In genomic region chr5:124662261-124662781, GRCh38 we compare ENCODE assay signal across 9 cellular contexts.
DNase-seq lines count a peak whose midpoint lies in the region; ATAC-seq and TF ChIP-seq lines count a peak whose summit lies in the region.
"Had no signal": no experiment of that assay in that cellular context is flagged by ENCODE, and none has a peak within 500 bp of the region (broad histone marks: within the 10 kb centered on the region; RNA-seq: fewer than 3 reads in every experiment).

No MANE protein-coding gene starts in this region.

- H3K4me3 Mint-ChIP-seq in T-helper 17 cell = no peak overlapping the region
- H3K4me3 Mint-ChIP-seq in naive thymus-derived CD4-positive, alpha-beta T cell = no peak overlapping the region
- H3K4me3 Mint-ChIP-seq: T-helper 2 cell treated with Interferon-gamma antibody and Interleukin-4, amounts not matched to agents 5 μg/mL and 100 μg/mL, for 36 hours had no signal

- no peak overlapping the region for H3K27ac Mint-ChIP-seq in T-helper 17 cell
- H3K27ac Mint-ChIP-seq in naive thymus-derived CD4-positive, alpha-beta T cell = no peak overlapping the region
- H3K27ac Mint-ChIP-seq: T-helper 2 cell treated with Interferon-gamma antibody and Interleukin-4, amounts not matched to agents 5 μg/mL and 100 μg/mL, for 36 hours had no signal

- 78 to 85% (median 83%) methylated on average over 7 of the region's 7 CpGs for WGBS in heart left ventricle, 4 donors

- H3F3A ChIP-seq in SU-DHL-6 (ENCODE audit: insufficient read depth) = peaks cover 71% of the 10 kb centered on the region

- H3K36me3 Mint-ChIP-seq in T-helper 17 cell (ENCODE audit: low read depth) = no peaks in the 10 kb centered on the region
- H3K36me3 Mint-ChIP-seq in naive thymus-derived CD4-positive, alpha-beta T cell = no peaks in the 10 kb centered on the region

- H3K4me3 ChIP-seq in right atrium auricular region = no peak overlapping the region
- no peak overlapping the region for H3K4me3 ChIP-seq in heart left ventricle
- peak overlapping the region; percentile 18 for H3K4me3 ChIP-seq in SU-DHL-6 (ENCODE audit: insufficient read depth, low read length, poor library complexity, severe bottlenecking)
- no peak overlapping the region for H3K4me3 ChIP-seq in vagina
- H3K4me3 ChIP-seq in naive thymus-derived CD4-positive, alpha-beta T cell (ENCODE audit: low read length) = no peak overlapping the region

- no peak for TF ChIP-seq POLR2A in heart left ventricle (IDR thresholded peaks at IDR 0.05)
- no peak for TF ChIP-seq POLR2A in vagina (IDR thresholded peaks at IDR 0.05)

- H2AFZ ChIP-seq in SU-DHL-6 (ENCODE audit: low read depth, low read length, severe bottlenecking) = no peak overlapping the region

- TF ChIP-seq CTCF in right atrium auricular region (IDR thresholded peaks at IDR 0.05) = no peak
- no peak for TF ChIP-seq CTCF in heart left ventricle (IDR thresholded peaks at IDR 0.05)
- no peak for TF ChIP-seq CTCF in SU-DHL-6 (IDR thresholded peaks at IDR 0.05; ENCODE audit: insufficient read depth, low read length, poor library complexity, severe bottlenecking)
- no peak for TF ChIP-seq CTCF in vagina (IDR thresholded peaks at IDR 0.05)

- H3K4me1 Mint-ChIP-seq in T-helper 17 cell = peaks cover 4% of the 10 kb centered on the region
- H3K4me1 Mint-ChIP-seq in naive thymus-derived CD4-positive, alpha-beta T cell = peaks cover 0 to 6% (median 0%) of the 10 kb centered on the region in 7 donors

- CTCF ChIA-PET in naive thymus-derived CD4-positive, alpha-beta T cell (lab: Charles Lee) = no interaction called here

- no peaks in the 10 kb centered on the region for H3K9me3 Mint-ChIP-seq in naive thymus-derived CD4-positive, alpha-beta T cell
- H3K9me3 Mint-ChIP-seq: T-helper 2 cell treated with Interferon-gamma antibody and Interleukin-4, amounts not matched to agents 5 μg/mL and 100 μg/mL, for 36 hours had no signal

- DNase-seq in right atrium auricular region (ENCODE audit: low spot score) = no peak
- no peak for DNase-seq in heart left ventricle
- peak; percentile 91 for DNase-seq in left kidney (ENCODE audit: low read depth, low spot score)
- DNase-seq in vagina (ENCODE audit: extremely low spot score in 2 of 2) = no peak
- DNase-seq in T-helper 17 cell = no peak
- no peak for DNase-seq in naive thymus-derived CD4-positive, alpha-beta T cell

- no peaks in the 10 kb centered on the region for H3K27me3 ChIP-seq in right atrium auricular region
- peaks cover 0 to 18% (median 0%) of the 10 kb centered on the region in 9 donors for H3K27me3 ChIP-seq in heart left ventricle
- H3K27me3 ChIP-seq in SU-DHL-6 (ENCODE audit: low read length) = no peaks in the 10 kb centered on the region
- H3K27me3 ChIP-seq in vagina = no peaks in the 10 kb centered on the region
- H3K27me3 ChIP-seq in naive thymus-derived CD4-positive, alpha-beta T cell (ENCODE audit: control insufficient read depth in 2 of 2, insufficient read depth in 2 of 2, low read length in 2 of 2) = no peaks in the 10 kb centered on the region

- POLR2A ChIA-PET in naive thymus-derived CD4-positive, alpha-beta T cell (lab: Charles Lee) = no interaction called here

- H3K4me2 ChIP-seq in SU-DHL-6 (ENCODE audit: low read depth, low read length, poor library complexity, severe bottlenecking) = peak overlapping the region; percentile 93

- no peak for ATAC-seq in heart left ventricle
- no peak for ATAC-seq in T-helper 17 cell
- ATAC-seq in naive thymus-derived CD4-positive, alpha-beta T cell = no peak
- no peak for ATAC-seq in GM19397 (IDR thresholded peaks at IDR 0.05; ENCODE audit: unreplicated experiment)

- intact Hi-C loops in heart left ventricle (cut with DNase I) = loop anchor here in 1 of 10 donors (5.0 kb wide), 1 partner anchor 45 kb away; no protein-coding TSS in a partner anchor
- intact Hi-C loops in vagina (cut with DNase I) = no loop called here
- intact Hi-C loops in naive thymus-derived CD4-positive, alpha-beta T cell (cut with micrococcal nuclease) = no loop called here

- no peaks in the 10 kb centered on the region for H3K9me2 ChIP-seq in SU-DHL-6 (replicated peaks; ENCODE audit: insufficient read depth, low read length)

- no peaks in the 10 kb centered on the region for H3K9me3 ChIP-seq in right atrium auricular region
- no peaks in the 10 kb centered on the region for H3K9me3 ChIP-seq in heart left ventricle
- H3K9me3 ChIP-seq in SU-DHL-6 (ENCODE audit: insufficient read depth, low read length) = no peaks in the 10 kb centered on the region
- no peaks in the 10 kb centered on the region for H3K9me3 ChIP-seq in vagina
- H3K9me3 ChIP-seq in T-helper 17 cell (ENCODE audit: control insufficient read depth, low read length, poor library complexity, severe bottlenecking) = no peaks in the 10 kb centered on the region
- no peaks in the 10 kb centered on the region for H3K9me3 ChIP-seq in naive thymus-derived CD4-positive, alpha-beta T cell (ENCODE audit: control insufficient read depth in 2 of 3, low read length in 3 of 3)

- H3K27ac ChIP-seq in right atrium auricular region (peak overlapping the region; percentile 41 to 64), heart left ventricle (peak overlapping the region in 2 of 12 donors; percentile 6 to 59), SU-DHL-6 (ENCODE audit: low read depth, low read length) (peak overlapping the region; percentile 98), vagina (peak overlapping the region; percentile 4)
- H3K27ac ChIP-seq in naive thymus-derived CD4-positive, alpha-beta T cell (ENCODE audit: low read depth, low read length) = no peak overlapping the region

- H3K36me3 ChIP-seq in right atrium auricular region (no peaks in the 10 kb centered on the region), heart left ventricle (no peaks in the 10 kb centered on the region), SU-DHL-6 (ENCODE audit: low read length) (no peaks in the 10 kb centered on the region), vagina (no peaks in the 10 kb centered on the region)
- H3K36me3 ChIP-seq in naive thymus-derived CD4-positive, alpha-beta T cell (ENCODE audit: control insufficient read depth in 2 of 3, insufficient read depth in 3 of 3, low read length in 3 of 3) = no peaks in the 10 kb centered on the region

- peaks cover 29% of the 10 kb centered on the region for H3K27me3 Mint-ChIP-seq in T-helper 17 cell
- H3K27me3 Mint-ChIP-seq in naive thymus-derived CD4-positive, alpha-beta T cell = peaks cover 13 to 47% (median 20%) of the 10 kb centered on the region in 5 donors

- H3K9ac ChIP-seq in SU-DHL-6 (ENCODE audit: low read length) = peak overlapping the region; percentile 76

- H3K79me2 ChIP-seq in SU-DHL-6 (ENCODE audit: insufficient read depth, low read length) = peaks cover 99% of the 10 kb centered on the region

- H4K20me1 ChIP-seq in SU-DHL-6 (ENCODE audit: low read depth, low read length) = no peaks in the 10 kb centered on the region

- H3K4me1 ChIP-seq in right atrium auricular region (peaks cover 0 to 92% of the 10 kb centered on the region in 2 donors), heart left ventricle (peaks cover 0 to 94% (median 40%) of the 10 kb centered on the region in 12 donors), vagina (peaks cover 38% of the 10 kb centered on the region)
- H3K4me1 ChIP-seq in naive thymus-derived CD4-positive, alpha-beta T cell (ENCODE audit: control insufficient read depth in 2 of 2, insufficient read depth in 2 of 2, low read length in 2 of 2) = no peaks in the 10 kb centered on the region
